Comparison of ENCODE assay signal across 13 cellular contexts in the genomic region with DNA sequence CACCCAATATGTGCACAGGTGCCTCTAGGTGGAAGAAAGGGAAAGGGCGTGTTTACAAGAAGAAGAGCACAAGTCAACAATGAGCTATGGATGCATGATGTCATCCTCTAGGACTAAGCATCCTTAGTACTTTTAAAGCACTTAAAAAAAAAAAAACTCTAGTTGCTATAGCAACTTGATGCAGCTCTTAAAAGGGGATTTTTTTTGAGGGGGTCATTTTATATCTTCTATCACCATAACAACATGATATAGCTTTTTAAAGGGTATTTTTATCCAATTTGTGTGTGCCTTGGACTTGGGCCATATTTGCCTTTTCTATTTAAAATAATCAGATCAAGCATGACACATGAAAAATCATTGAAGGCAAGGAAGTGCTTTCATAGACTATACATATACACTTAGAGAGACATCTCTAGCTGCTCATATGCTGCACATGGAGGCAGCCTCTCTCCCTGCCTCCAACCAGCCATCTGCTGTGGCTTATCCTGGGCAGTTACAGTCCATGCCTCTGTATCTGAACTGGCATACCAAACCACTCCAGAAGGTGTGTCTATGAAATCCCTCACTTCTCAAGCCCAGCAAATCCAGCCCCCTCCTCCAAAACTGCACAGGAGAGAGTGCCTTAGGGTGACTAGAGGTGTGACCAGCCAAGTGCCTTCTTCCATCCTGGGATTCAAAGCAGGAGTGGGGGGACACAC. TPM values are rescaled to one million over a fixed set of nuclear protein-coding genes. Genes with fewer than 3 reads are reported as not detected.
A peak's percentile ranks its signal among the peaks of the same experiment; 100 is the strongest.
DNase-seq lines count a peak whose midpoint lies in the region; ATAC-seq, FAIRE-seq and TF ChIP-seq lines count a peak whose summit lies in the region.
"Had no signal": no experiment of that assay in that cellular context is flagged by ENCODE, and none has a peak within 500 bp of the region (broad histone marks: within the 10 kb centered on the region; RNA-seq: fewer than 3 reads in every experiment).

No MANE protein-coding gene starts in this region.

- ATAC-seq in T-helper 17 cell (no peak), GM21390 (IDR thresholded peaks at IDR 0.05; ENCODE audit: unreplicated experiment) (no peak), HG03095 (IDR thresholded peaks at IDR 0.05; ENCODE audit: unreplicated experiment) (no peak)
- ATAC-seq: foreskin keratinocyte had no signal

- H3K9me3 ChIP-seq in HUES6 (ENCODE audit: control insufficient read depth, insufficient read depth, low read depth, low read length) (no peaks in the 10 kb centered on the region), T-helper 17 cell (ENCODE audit: control insufficient read depth, low read length, poor library complexity, severe bottlenecking) (no peaks in the 10 kb centered on the region)

- H3K27ac Mint-ChIP-seq in T-helper 17 cell (no peak overlapping the region), mesothelial cell of epicardium (no peak overlapping the region)

- no peak overlapping the region for H3K9ac ChIP-seq in HUES6 (ENCODE audit: low read length)

- H3K4me1 Mint-ChIP-seq in T-helper 17 cell: peaks cover 17% of the 10 kb centered on the region
- peaks cover 13% of the 10 kb centered on the region for H3K4me1 Mint-ChIP-seq in mesothelial cell of epicardium

- H3K27me3 Mint-ChIP-seq in T-helper 17 cell (peaks cover 77% of the 10 kb centered on the region), mesothelial cell of epicardium (ENCODE audit: low read depth) (peaks cover 87% of the 10 kb centered on the region)

- H3K36me3 Mint-ChIP-seq in T-helper 17 cell (ENCODE audit: low read depth): peaks cover 7% of the 10 kb centered on the region
- H3K36me3 Mint-ChIP-seq in mesothelial cell of epicardium: no peaks in the 10 kb centered on the region

- FAIRE-seq in D721Med (lab: Jason Lieb, UNC): peak; percentile 77

- no peaks in the 10 kb centered on the region for H3K36me3 ChIP-seq in HUES6 (ENCODE audit: control insufficient read depth, insufficient read depth, low read length)

- H3K4me3 ChIP-seq in HUES6 (ENCODE audit: low read depth, low read length): peak overlapping the region; percentile 95

- no peaks in the 10 kb centered on the region for H3K9me3 Mint-ChIP-seq in mesothelial cell of epicardium

- DNase-seq in D721Med (ENCODE audit: insufficient read length, low spot score) (peak; percentile 49), T-helper 17 cell (no peak), mesothelial cell of epicardium (ENCODE audit: low spot score in 2 of 2, unreplicated experiment in 2 of 2) (no peak), pons (ENCODE audit: low spot score) (no peak)
- DNase-seq: activated T-cell treated with anti-CD3 and anti-CD28 coated beads for 4 hours, foreskin keratinocyte, NCI-H446 treated with DMSO at 0.1 percent for 48 hours had no signal

- H3K4me1 ChIP-seq in HUES6 (ENCODE audit: control insufficient read depth, insufficient read depth, low read length): peaks cover 19% of the 10 kb centered on the region
- H3K4me1 ChIP-seq: foreskin keratinocyte had no signal

- peaks cover 67% of the 10 kb centered on the region for H3K27me3 ChIP-seq in HUES6 (ENCODE audit: control insufficient read depth, insufficient read depth, low read length)

- TF ChIP-seq CTCF in D721Med (IDR thresholded peaks at IDR 0.05; ENCODE audit: insufficient read depth, missing control alignments) (no peak), mesothelial cell of epicardium (IDR thresholded peaks at IDR 0.05; ENCODE audit: unreplicated experiment) (no peak)

- H3K27ac ChIP-seq in HUES6 (ENCODE audit: low read depth, low read length): no peak overlapping the region
- H3K27ac ChIP-seq: foreskin keratinocyte had no signal

- H3K4me3 Mint-ChIP-seq in T-helper 17 cell (peak overlapping the region; percentile 90), mesothelial cell of epicardium (peak overlapping the region; percentile 56)

RNA-seq across cellular contexts. Expression of a gene that starts 2.5 kb away (rescaled TPM):
- total RNA-seq in T-helper 17 cell: under 1 TPM; 0.17 to 0.26 TPM
- total RNA-seq in mesothelial cell of epicardium: 0.02 to 0.20 TPM in 2 of 3 replicates, not detected in the other
- total RNA-seq: dermis microvascular lymphatic vessel endothelial cell, foreskin keratinocyte, myocyte, SK-MEL-5 had no signal
